Comparison of ENCODE assay signal across 8 cellular contexts in genomic region chr3:109023656-109024254, GRCh38.
A peak's percentile ranks its signal among the peaks of the same experiment; 100 is the strongest.
DNase-seq lines count a peak whose midpoint lies in the region; ATAC-seq, FAIRE-seq and TF ChIP-seq lines count a peak whose summit lies in the region.

No MANE protein-coding gene starts in this region.

- TF ChIP-seq CTCF in AG04449 (IDR thresholded peaks at IDR 0.05; ENCODE audit: insufficient read depth, low read length, missing control alignments): peak; percentile 59
- peak; percentile 50; the same call in 1 of the 2 replicates for TF ChIP-seq CTCF in GM12875 (IDR thresholded peaks at IDR 0.05; ENCODE audit: borderline replicate concordance, insufficient read depth, low read depth, low read length)
- peak; percentile 82 for TF ChIP-seq CTCF in VCaP (conservative IDR thresholded peaks at IDR 0.05)
- TF ChIP-seq CTCF in uterus (IDR thresholded peaks at IDR 0.05): peak; percentile 23 to 45 (median 36)

- no peaks in the 10 kb centered on the region for H3K4me1 ChIP-seq in uterus

- H3K27ac ChIP-seq in VCaP (no peak overlapping the region), uterus (no peak overlapping the region)

- H3K4me1 Mint-ChIP-seq in naive B cell: no peaks in the 10 kb centered on the region

- H3K27ac Mint-ChIP-seq in naive B cell: no peak overlapping the region

- TF ChIP-seq POLR2A in uterus (IDR thresholded peaks at IDR 0.05): no peak

- no peaks in the 10 kb centered on the region for H3K9me3 ChIP-seq in uterus

- ATAC-seq in HG02623 (IDR thresholded peaks at IDR 0.05; ENCODE audit: unreplicated experiment) (peak; percentile 75), naive B cell (ENCODE audit: low read depth in 2 of 2) (peak in 1 of 2 donors; percentile 46)

- H3K4me3 Mint-ChIP-seq in naive B cell: no peak overlapping the region

- H3K9me3 Mint-ChIP-seq in naive B cell: no peaks in the 10 kb centered on the region

- H3K4me3 ChIP-seq in AG04449 (ENCODE audit: low read depth, low read length) (no peak overlapping the region), GM12875 (ENCODE audit: low read depth, low read length) (no peak overlapping the region), uterus (no peak overlapping the region)

- FAIRE-seq in endometrium (lab: Jason Lieb, UNC): peak; percentile 89

- intact Hi-C loops in uterus (cut with DNase I; ENCODE audit: low total_unique reads): no loop called here

- DNase-seq in AG04449 (ENCODE audit: low read depth, low spot score) (peak; percentile 5), NCI-H1092 treated with DMSO at 0.1 percent for 48 hours (lab: John Stamatoyannopoulos, UW) (peak; percentile 45), naive B cell (peak; percentile 27), uterus (no peak)

- no peaks in the 10 kb centered on the region for H3K27me3 ChIP-seq in uterus

- peaks cover 5 to 20% (median 6%) of the 10 kb centered on the region in 3 donors for H3K27me3 Mint-ChIP-seq in naive B cell

- CTCF ChIA-PET in AG04449 (lab: Yijun Ruan, JAX): interaction anchor here (0.8 to 2.3 kb wide), 11 partner anchors 9 to 358 kb away, joined by 3 to 13 read pairs (median 4); no protein-coding TSS in a partner anchor

- POLR2A ChIA-PET in AG04449 (lab: Yijun Ruan, JAX): interaction anchor here (0.6 kb wide), 1 partner anchor 11 kb away, joined by 3 read pairs; no protein-coding TSS in a partner anchor

- no peaks in the 10 kb centered on the region for H3K36me3 ChIP-seq in uterus

- H3K36me3 Mint-ChIP-seq in naive B cell: no peaks in the 10 kb centered on the region

Comparison
In these comparisons a context has a peak if more than half of its experiments do, and no peak if none do; other contexts are left out.
1. DNase-seq: peak in AG04449 (single experiment), NCI-H1092 treated with DMSO at 0.1 percent for 48 hours (single experiment) and naive B cell (single experiment); none in uterus (0 of 2).
2. Peak in every context shown above with its lines, with median percentiles within 50 percentile points of each other: CTCF ChIP-seq.